Comparison of ENCODE assay signal across 26 cellular contexts in genomic region chr3:104362319-104362718, GRCh38.
DNase-seq lines count a peak whose midpoint lies in the region; ATAC-seq, FAIRE-seq and TF ChIP-seq lines count a peak whose summit lies in the region.
"Had no signal": no experiment of that assay in that cellular context is flagged by ENCODE, and none has a peak within 500 bp of the region (broad histone marks: within the 10 kb centered on the region; RNA-seq: fewer than 3 reads in every experiment).

No MANE protein-coding gene starts in this region.

- peaks cover 5% of the 10 kb centered on the region for H3K4me1 Mint-ChIP-seq in MCF 10A (ENCODE audit: insufficient read depth, unreplicated experiment)

- CTCF ChIA-PET in mammary epithelial cell (lab: Charles Lee; ENCODE audit: low non-redundant PET), result no interaction called here
- CTCF ChIA-PET in MCF 10A (lab: Yijun Ruan, JAX), result no interaction called here
- CTCF ChIA-PET in HCT116 (lab: Charles Lee), result no interaction called here
- CTCF ChIA-PET in PC-9 (lab: Charles Lee), result no interaction called here

- H3K9me3 ChIP-seq in mammary epithelial cell (replicated peaks; ENCODE audit: insufficient read depth, low read length) (no peaks in the 10 kb centered on the region), HCT116 (ENCODE audit: control insufficient read depth in 1 of 2, insufficient read depth in 1 of 2, low read depth in 1 of 2, low read length in 2 of 2) (no peaks in the 10 kb centered on the region), PC-9 (ENCODE audit: insufficient read depth, low read depth) (peaks cover 9% of the 10 kb centered on the region; the same call in 1 of the 2 replicates), upper lobe of left lung (no peaks in the 10 kb centered on the region), pancreas (no peaks in the 10 kb centered on the region)
- H3K9me3 ChIP-seq: A549; BLaER1 treated with 17β-estradiol and CSF1 and Interleukin-3, amounts not matched to agents 10 nM and 100 nM; Caco-2 had no signal

- RAD21 ChIA-PET in HCT116 (lab: Charles Lee; ENCODE audit: low non-redundant PET in 1 of 2, low total read pairs in 2 of 2, uncharacterized antibody in 2 of 2, unreplicated experiment in 2 of 2), result no interaction called here

- no peak for TF ChIP-seq RAD21 in HCT116 (IDR thresholded peaks at IDR 0.05; ENCODE audit: low read depth)

- H3K4me1 ChIP-seq in mammary epithelial cell (ENCODE audit: insufficient read depth, low read length) (no peaks in the 10 kb centered on the region), HCT116 (ENCODE audit: control insufficient read depth in 1 of 2, insufficient read depth in 2 of 2, low read length in 2 of 2) (peaks cover 0 to 22% of the 10 kb centered on the region in 2 experiments; a peak in 2 of 4 replicates), PC-9 (replicated peaks; ENCODE audit: insufficient read depth) (0 out of 2 replicates have a peak, but pooled peaks cover 9% of the 10 kb centered on the region), upper lobe of left lung (no peaks in the 10 kb centered on the region), pancreas (no peaks in the 10 kb centered on the region)
- H3K4me1 ChIP-seq: Caco-2 had no signal

- H3K4me3 ChIP-seq in mammary epithelial cell (replicated peaks in 1 of 3; ENCODE audit: insufficient read depth in 1 of 3, low read depth in 2 of 3, low read length in 3 of 3), result no peak overlapping the region
- H3K4me3 ChIP-seq in HCT116 (replicated peaks in 1 of 2; ENCODE audit: low read depth in 1 of 2, low read length in 2 of 2), result no peak overlapping the region
- no peak overlapping the region for H3K4me3 ChIP-seq in PC-9
- H3K4me3 ChIP-seq in epithelial cell of esophagus (ENCODE audit: low read length), result no peak overlapping the region
- H3K4me3 ChIP-seq in upper lobe of left lung, result no peak overlapping the region
- no peak overlapping the region for H3K4me3 ChIP-seq in pancreas
- H3K4me3 ChIP-seq: A549; BLaER1 treated with 17β-estradiol and CSF1 and Interleukin-3, amounts not matched to agents 10 nM and 100 nM; GM12878 had no signal

- BruUV-seq in mammary epithelial cell (replicated peaks; lab: Mats Ljungman, UMichigan) (no TSS peak), MCF 10A (replicated peaks; lab: Mats Ljungman, UMichigan) (no TSS peak), HCT116 (replicated peaks; lab: Mats Ljungman, UMichigan) (no TSS peak), PC-9 (replicated peaks; lab: Mats Ljungman, UMichigan) (no TSS peak)

- DNase-seq in mammary epithelial cell (peak; percentile 24), MCF 10A (ENCODE audit: unreplicated experiment) (no peak), HCT116 (ENCODE audit: low read depth, low spot score) (no peak), PC-9 (no peak), epithelial cell of esophagus (ENCODE audit: low read depth) (peak; percentile 69), upper lobe of left lung (no peak), pancreas (no peak), DMS53 (lab: John Stamatoyannopoulos, UW) (no peak)
- DNase-seq: AML-193; Caco-2; Calu3; CD4-positive, alpha-beta T cell; CD8-positive, alpha-beta T cell; DMS79; DND-41; EL; GDM1 had no signal

- dilution Hi-C loops in mammary epithelial cell (cut with HindIII; ENCODE audit: low sequenced_read_pairs), result no loop called here

- H3K4me3 Mint-ChIP-seq in MCF 10A (ENCODE audit: unreplicated experiment), result no peak overlapping the region
- H3K4me3 Mint-ChIP-seq: B cell; CD4-positive, alpha-beta T cell; CD8-positive, alpha-beta T cell had no signal

- no peaks in the 10 kb centered on the region for H3K9me2 ChIP-seq in HCT116 (ENCODE audit: insufficient read depth)
- H3K9me2 ChIP-seq in PC-9 (ENCODE audit: insufficient read depth), result no peaks in the 10 kb centered on the region

- no peak overlapping the region for H2AFZ ChIP-seq in mammary epithelial cell (ENCODE audit: low read depth, low read length)
- H2AFZ ChIP-seq in HCT116 (ENCODE audit: low read depth, low read length, poor library complexity, severe bottlenecking), result no peak overlapping the region
- H2AFZ ChIP-seq in PC-9, result 0 out of 2 replicates have a peak overlapping the region, but pooled peaks have one; percentile 20

- H3K36me3 ChIP-seq in mammary epithelial cell (ENCODE audit: insufficient read depth, low read length) (no peaks in the 10 kb centered on the region), HCT116 (ENCODE audit: control insufficient read depth in 1 of 2, insufficient read depth in 2 of 2, low read length in 2 of 2) (peaks cover 0 to 5% of the 10 kb centered on the region in 2 experiments; a peak in 1 of 4 replicates), PC-9 (ENCODE audit: low read depth) (no peaks in the 10 kb centered on the region), upper lobe of left lung (no peaks in the 10 kb centered on the region), pancreas (no peaks in the 10 kb centered on the region)
- H3K36me3 ChIP-seq: BLaER1 treated with 17β-estradiol and CSF1 and Interleukin-3, amounts not matched to agents 10 nM and 100 nM had no signal

- FAIRE-seq in pancreas (lab: Jason Lieb, UNC), result no peak
- FAIRE-seq: A549, D721Med, GM12878, GM12892, GM18507 had no signal

- no peaks in the 10 kb centered on the region; the same call in 1 of the 2 replicates for H3F3A ChIP-seq in PC-9 (ENCODE audit: insufficient read depth, low read depth)

- TF ChIP-seq CTCF in mammary epithelial cell (conservative IDR thresholded peaks at IDR 0.05 in 1 of 2, IDR thresholded peaks at IDR 0.05 in 1 of 2; ENCODE audit: extremely low read depth in 1 of 2, insufficient read depth in 1 of 2, low read depth in 1 of 2, low read length in 2 of 2) (no peak), MCF 10A (IDR thresholded peaks at IDR 0.05; ENCODE audit: unreplicated experiment) (no peak), HCT116 (IDR thresholded peaks at IDR 0.05 in 2 of 3, conservative IDR thresholded peaks at IDR 0.05 in 1 of 3; ENCODE audit: borderline replicate concordance in 1 of 3, insufficient read depth in 1 of 3, low read depth in 2 of 3, low read length in 2 of 3) (no peak), PC-9 (conservative IDR thresholded peaks at IDR 0.05) (no peak), epithelial cell of esophagus (IDR thresholded peaks at IDR 0.05; ENCODE audit: insufficient read depth, low read depth, low read length, missing control alignments) (no peak), upper lobe of left lung (IDR thresholded peaks at IDR 0.05) (no peak), pancreas (IDR thresholded peaks at IDR 0.05) (no peak)

- TF ChIP-seq POLR2A in HCT116 (IDR thresholded peaks at IDR 0.05; ENCODE audit: borderline replicate concordance, extremely low read depth, insufficient read depth, insufficient read length) (no peak), upper lobe of left lung (IDR thresholded peaks at IDR 0.05) (no peak)

- H3K4me2 ChIP-seq in mammary epithelial cell (ENCODE audit: insufficient read depth, low read depth, low read length) (no peak overlapping the region), HCT116 (ENCODE audit: low read length) (no peak overlapping the region), PC-9 (no peak overlapping the region)
- H3K4me2 ChIP-seq: A549; BLaER1 treated with 17β-estradiol and CSF1 and Interleukin-3, amounts not matched to agents 10 nM and 100 nM had no signal

- ATAC-seq in HCT116, result 0 out of 2 replicates have a peak, but pooled peaks have one; percentile 40
- ATAC-seq in upper lobe of left lung (ENCODE audit: low FRiP score in 2 of 2), result no peak
- ATAC-seq in pancreas, result no peak
- ATAC-seq: A549; CD8-positive, alpha-beta T cell; GM12878 had no signal

- no peaks in the 10 kb centered on the region for H3K36me3 Mint-ChIP-seq in MCF 10A (ENCODE audit: insufficient read depth, unreplicated experiment)
- H3K36me3 Mint-ChIP-seq: CD8-positive, alpha-beta T cell had no signal

- POLR2A ChIA-PET in MCF 10A (lab: Yijun Ruan, JAX) (no interaction called here), HCT116 (lab: Charles Lee) (no interaction called here), PC-9 (lab: Charles Lee; ENCODE audit: unreplicated experiment) (no interaction called here)

- 73% methylated on average over 3 of the region's 6 CpGs for WGBS in mammary epithelial cell (ENCODE audit: low coverage, missing lambda C conversion rate)
- WGBS in upper lobe of left lung, 2 donors, result 89 to 92% methylated on average over 6 of the region's 6 CpGs
- 63 to 75% methylated on average over 6 of the region's 6 CpGs for WGBS in pancreas, 2 donors

- no peaks in the 10 kb centered on the region for H3K9me3 Mint-ChIP-seq in MCF 10A (ENCODE audit: unreplicated experiment)
- H3K9me3 Mint-ChIP-seq: CD8-positive, alpha-beta T cell had no signal

- no peak for TF ChIP-seq EP300 in upper lobe of left lung (IDR thresholded peaks at IDR 0.05)

- in situ Hi-C loops in mammary epithelial cell (cut with MboI; ENCODE audit: low sequenced_read_pairs in 2 of 2), result no loop called here

- no peaks in the 10 kb centered on the region for H3K27me3 Mint-ChIP-seq in MCF 10A (ENCODE audit: insufficient read depth, unreplicated experiment)
- H3K27me3 Mint-ChIP-seq: B cell; CD4-positive, alpha-beta T cell had no signal

- intact Hi-C loops in mammary epithelial cell (cut with micrococcal nuclease), result no loop called here
- intact Hi-C loops in MCF 10A (cut with micrococcal nuclease), result no loop called here
- intact Hi-C loops in HCT116 (cut with micrococcal nuclease), result no loop called here
- intact Hi-C loops in PC-9 (cut with micrococcal nuclease; ENCODE audit: unreplicated experiment), result no loop called here
- intact Hi-C loops in pancreas (cut with DNase I), result no loop called here

- H3K27ac Mint-ChIP-seq in MCF 10A (ENCODE audit: low read depth, unreplicated experiment), result no peak overlapping the region
- H3K27ac Mint-ChIP-seq: B cell; CD4-positive, alpha-beta T cell; CD8-positive, alpha-beta T cell had no signal

- no peaks in the 10 kb centered on the region for H3K27me3 ChIP-seq in mammary epithelial cell (ENCODE audit: insufficient read depth, low read length)
- no peaks in the 10 kb centered on the region for H3K27me3 ChIP-seq in HCT116 (ENCODE audit: insufficient read depth, low read length)
- no peaks in the 10 kb centered on the region for H3K27me3 ChIP-seq in PC-9 (ENCODE audit: insufficient read depth, low read depth)
- H3K27me3 ChIP-seq in upper lobe of left lung, result no peaks in the 10 kb centered on the region
- H3K27me3 ChIP-seq in pancreas, result no peaks in the 10 kb centered on the region
- H3K27me3 ChIP-seq: BLaER1 treated with 17β-estradiol and CSF1 and Interleukin-3, amounts not matched to agents 10 nM and 100 nM had no signal

- H3K27ac ChIP-seq in mammary epithelial cell (ENCODE audit: insufficient read depth, low read depth, low read length), result no peak overlapping the region
- no peak overlapping the region for H3K27ac ChIP-seq in HCT116 (ENCODE audit: low read depth, low read length)
- no peak overlapping the region for H3K27ac ChIP-seq in PC-9
- no peak overlapping the region for H3K27ac ChIP-seq in upper lobe of left lung
- no peak overlapping the region for H3K27ac ChIP-seq in pancreas
- H3K27ac ChIP-seq: 22Rv1; A549; BLaER1 treated with 17β-estradiol and CSF1 and Interleukin-3, amounts not matched to agents 10 nM and 100 nM; C4-2B had no signal

- H4K20me1 ChIP-seq in mammary epithelial cell (ENCODE audit: insufficient read depth, low read length) (no peaks in the 10 kb centered on the region), HCT116 (ENCODE audit: insufficient read depth) (0 out of 2 replicates have a peak, but pooled peaks cover 4% of the 10 kb centered on the region), PC-9 (ENCODE audit: insufficient read depth) (no peaks in the 10 kb centered on the region)
- H4K20me1 ChIP-seq: BLaER1 treated with 17β-estradiol and CSF1 and Interleukin-3, amounts not matched to agents 10 nM and 100 nM had no signal

- H3K9ac ChIP-seq in mammary epithelial cell (ENCODE audit: insufficient read depth, low read length) (no peak overlapping the region), HCT116 (ENCODE audit: low read length) (no peak overlapping the region)
- H3K9ac ChIP-seq: BLaER1 treated with 17β-estradiol and CSF1 and Interleukin-3, amounts not matched to agents 10 nM and 100 nM had no signal

- no peaks in the 10 kb centered on the region for H3K79me2 ChIP-seq in mammary epithelial cell (ENCODE audit: insufficient read depth, low read length)
- peaks cover 86% of the 10 kb centered on the region for H3K79me2 ChIP-seq in HCT116 (ENCODE audit: insufficient read depth, low read length)
- no peaks in the 10 kb centered on the region for H3K79me2 ChIP-seq in PC-9 (ENCODE audit: low read depth)

Comparison
In these comparisons a context has a peak if more than half of its experiments do, and no peak if none do; other contexts are left out.
1. DNase-seq: peak in mammary epithelial cell (single experiment) and epithelial cell of esophagus (single experiment); none in MCF 10A (single experiment), HCT116 (single experiment), PC-9 (0 of 2), upper lobe of left lung (0 of 2), pancreas (0 of 6) and DMS53 (single experiment).